17 cellular contexts compared by ENCODE assay signal in genomic region chr3:190534386-190534785, GRCh38. TPM values are rescaled to one million over a fixed set of nuclear protein-coding genes. Genes with fewer than 3 reads are reported as not detected.
A peak's percentile ranks its signal among the peaks of the same experiment; 100 is the strongest.
DNase-seq lines count a peak whose midpoint lies in the region; ATAC-seq and TF ChIP-seq lines count a peak whose summit lies in the region.
"Had no signal": no experiment of that assay in that cellular context is flagged by ENCODE, and none has a peak within 500 bp of the region (broad histone marks: within the 10 kb centered on the region; RNA-seq: fewer than 3 reads in every experiment).

No MANE protein-coding gene starts in this region.

- ATAC-seq in activated T-cell treated with anti-CD3 and anti-CD28 coated beads, Interleukin-2, amount 50 U/mL, for 72 hours (replicated peaks in 1 of 2) = no peak
- ATAC-seq: CD8-positive, alpha-beta T cell had no signal

- H3K27ac Mint-ChIP-seq in activated T-cell treated with anti-CD3 and anti-CD28 coated beads, Interleukin-2, amount 50 U/mL, for 72 hours = peak overlapping the region; percentile 64
- no peak overlapping the region for H3K27ac Mint-ChIP-seq in activated T-cell treated with anti-CD3 and anti-CD28 coated beads, Interleukin-2, amount 50 U/mL, for 24 hours
- H3K27ac Mint-ChIP-seq in mesothelial cell of epicardium = peak overlapping the region; percentile 83
- H3K27ac Mint-ChIP-seq in T-helper 2 cell treated with Interferon-gamma antibody and Interleukin-4, amounts not matched to agents 5 μg/mL and 100 μg/mL, for 36 hours = no peak overlapping the region
- H3K27ac Mint-ChIP-seq: CD8-positive, alpha-beta T cell; immature natural killer cell had no signal

- H3K4me1 ChIP-seq in breast epithelium (no peaks in the 10 kb centered on the region), vagina (peaks cover 54% of the 10 kb centered on the region)

- intact Hi-C loops in breast epithelium (cut with DNase I; ENCODE audit: low total_unique reads) = no loop called here
- intact Hi-C loops in vagina (cut with DNase I) = no loop called here

- peak overlapping the region; percentile 41 to 70 for H3K27ac ChIP-seq in breast epithelium
- peak overlapping the region; percentile 43 for H3K27ac ChIP-seq in vagina
- H3K27ac ChIP-seq: cardiac muscle cell had no signal

- H3K27me3 ChIP-seq in breast epithelium = no peaks in the 10 kb centered on the region
- H3K27me3 ChIP-seq in vagina = no peaks in the 10 kb centered on the region
- H3K27me3 ChIP-seq: cardiac muscle cell, stomach had no signal

- H3K4me1 Mint-ChIP-seq in activated T-cell treated with anti-CD3 and anti-CD28 coated beads, Interleukin-2, amount 50 U/mL, for 72 hours (ENCODE audit: low read depth) = peaks cover 37% of the 10 kb centered on the region
- H3K4me1 Mint-ChIP-seq in activated T-cell treated with anti-CD3 and anti-CD28 coated beads, Interleukin-2, amount 50 U/mL, for 24 hours (ENCODE audit: low read depth) = peaks cover 42% of the 10 kb centered on the region
- H3K4me1 Mint-ChIP-seq in mesothelial cell of epicardium = peaks cover 45% of the 10 kb centered on the region
- peaks cover 59% of the 10 kb centered on the region for H3K4me1 Mint-ChIP-seq in T-helper 2 cell treated with Interferon-gamma antibody and Interleukin-4, amounts not matched to agents 5 μg/mL and 100 μg/mL, for 36 hours (ENCODE audit: low read depth)

- H3K4me3 ChIP-seq in breast epithelium (no peak overlapping the region), vagina (no peak overlapping the region)
- H3K4me3 ChIP-seq: cardiac muscle cell, stomach had no signal

- DNase-seq in activated T-cell treated with anti-CD3 and anti-CD28 coated beads, Interleukin-2, amount 50 U/mL, for 72 hours = no peak
- DNase-seq in activated T-cell treated with anti-CD3 and anti-CD28 coated beads, Interleukin-2, amount 50 U/mL, for 24 hours = no peak
- no peak for DNase-seq in breast epithelium (ENCODE audit: low spot score in 2 of 2)
- DNase-seq in mesothelial cell of epicardium (ENCODE audit: low spot score in 2 of 2, unreplicated experiment in 2 of 2) = no peak
- no peak for DNase-seq in vagina (ENCODE audit: extremely low spot score in 2 of 2)
- DNase-seq in kidney tubule cell (ENCODE audit: low spot score) = no peak
- DNase-seq in kidney glomerular epithelial cell (lab: John Stamatoyannopoulos, UW) = no peak
- no peak for DNase-seq in T-helper 2 cell treated with Interferon-gamma antibody and Interleukin-4, amounts not matched to agents 5 μg/mL and 100 μg/mL, for 36 hours (ENCODE audit: low spot score)
- DNase-seq: activated CD8-positive, alpha-beta memory T cell treated with anti-CD3 and anti-CD28 coated beads for 24 hours; activated gamma-delta T cell treated with Interleukin-2 at 50 U/mL for 16 hours; CD8-positive, alpha-beta T cell; effector memory CD4-positive, alpha-beta T cell; immature natural killer cell; midbrain; small intestine; stomach had no signal

- TF ChIP-seq POLR2A in breast epithelium (IDR thresholded peaks at IDR 0.05) = no peak
- TF ChIP-seq POLR2A in vagina (IDR thresholded peaks at IDR 0.05) = no peak

- no peak overlapping the region for H3K4me3 Mint-ChIP-seq in activated T-cell treated with anti-CD3 and anti-CD28 coated beads, Interleukin-2, amount 50 U/mL, for 72 hours
- no peak overlapping the region for H3K4me3 Mint-ChIP-seq in activated T-cell treated with anti-CD3 and anti-CD28 coated beads, Interleukin-2, amount 50 U/mL, for 24 hours
- H3K4me3 Mint-ChIP-seq in mesothelial cell of epicardium = no peak overlapping the region
- H3K4me3 Mint-ChIP-seq in T-helper 2 cell treated with Interferon-gamma antibody and Interleukin-4, amounts not matched to agents 5 μg/mL and 100 μg/mL, for 36 hours = no peak overlapping the region
- H3K4me3 Mint-ChIP-seq: CD8-positive, alpha-beta T cell; immature natural killer cell had no signal

- H3K9me3 ChIP-seq in breast epithelium (no peaks in the 10 kb centered on the region), vagina (no peaks in the 10 kb centered on the region)
- H3K9me3 ChIP-seq: stomach had no signal

- TF ChIP-seq CTCF in breast epithelium (IDR thresholded peaks at IDR 0.05) (no peak), mesothelial cell of epicardium (IDR thresholded peaks at IDR 0.05; ENCODE audit: unreplicated experiment) (no peak), vagina (IDR thresholded peaks at IDR 0.05) (no peak)

- peaks cover 0 to 6% of the 10 kb centered on the region in 2 donors for H3K36me3 Mint-ChIP-seq in activated T-cell treated with anti-CD3 and anti-CD28 coated beads, Interleukin-2, amount 50 U/mL, for 72 hours (ENCODE audit: insufficient read depth in 2 of 2)
- peaks cover 34% of the 10 kb centered on the region for H3K36me3 Mint-ChIP-seq in activated T-cell treated with anti-CD3 and anti-CD28 coated beads, Interleukin-2, amount 50 U/mL, for 24 hours (ENCODE audit: low read depth)
- H3K36me3 Mint-ChIP-seq in mesothelial cell of epicardium = no peaks in the 10 kb centered on the region
- peaks cover 28% of the 10 kb centered on the region for H3K36me3 Mint-ChIP-seq in T-helper 2 cell treated with Interferon-gamma antibody and Interleukin-4, amounts not matched to agents 5 μg/mL and 100 μg/mL, for 36 hours (ENCODE audit: low read depth)

- no peaks in the 10 kb centered on the region for H3K36me3 ChIP-seq in breast epithelium
- no peaks in the 10 kb centered on the region for H3K36me3 ChIP-seq in vagina
- H3K36me3 ChIP-seq: cardiac muscle cell, stomach had no signal

- H3K9me3 Mint-ChIP-seq in activated T-cell treated with anti-CD3 and anti-CD28 coated beads, Interleukin-2, amount 50 U/mL, for 72 hours = peaks cover 0 to 3% of the 10 kb centered on the region in 2 donors
- H3K9me3 Mint-ChIP-seq in activated T-cell treated with anti-CD3 and anti-CD28 coated beads, Interleukin-2, amount 50 U/mL, for 24 hours = no peaks in the 10 kb centered on the region
- no peaks in the 10 kb centered on the region for H3K9me3 Mint-ChIP-seq in mesothelial cell of epicardium
- H3K9me3 Mint-ChIP-seq in T-helper 2 cell treated with Interferon-gamma antibody and Interleukin-4, amounts not matched to agents 5 μg/mL and 100 μg/mL, for 36 hours = no peaks in the 10 kb centered on the region
- H3K9me3 Mint-ChIP-seq: CD8-positive, alpha-beta T cell; immature natural killer cell had no signal

- no peaks in the 10 kb centered on the region for H3K27me3 Mint-ChIP-seq in activated T-cell treated with anti-CD3 and anti-CD28 coated beads, Interleukin-2, amount 50 U/mL, for 72 hours (ENCODE audit: low read depth)
- no peaks in the 10 kb centered on the region for H3K27me3 Mint-ChIP-seq in activated T-cell treated with anti-CD3 and anti-CD28 coated beads, Interleukin-2, amount 50 U/mL, for 24 hours
- H3K27me3 Mint-ChIP-seq in mesothelial cell of epicardium (ENCODE audit: low read depth) = no peaks in the 10 kb centered on the region
- H3K27me3 Mint-ChIP-seq in T-helper 2 cell treated with Interferon-gamma antibody and Interleukin-4, amounts not matched to agents 5 μg/mL and 100 μg/mL, for 36 hours (ENCODE audit: low read depth) = no peaks in the 10 kb centered on the region

RNA-seq across cellular contexts. Expression of gene IL1RAP, which starts 20.5 kb away (rescaled TPM):
- total RNA-seq in activated T-cell treated with anti-CD3 and anti-CD28 coated beads, Interleukin-2, amount 50 U/mL, for 72 hours = 10 to 100 TPM; 14.1 to 20.3 TPM
- total RNA-seq in breast epithelium (10 to 100 TPM; 11.8 to 15.4 (median 13.1) TPM), mesothelial cell of epicardium (13.9 to 15.5 TPM (median 15.0 TPM) in 3 replicates), vagina (26.0 TPM)

Comparison
In these comparisons a context has a peak if more than half of its experiments do, and no peak if none do; other contexts are left out.
1. H3K27ac Mint-ChIP-seq: peak in activated T-cell treated with anti-CD3 and anti-CD28 coated beads, Interleukin-2, amount 50 U/mL, for 72 hours (single experiment) and mesothelial cell of epicardium (single experiment); none in activated T-cell treated with anti-CD3 and anti-CD28 coated beads, Interleukin-2, amount 50 U/mL, for 24 hours (single experiment) and T-helper 2 cell treated with Interferon-gamma antibody and Interleukin-4, amounts not matched to agents 5 μg/mL and 100 μg/mL, for 36 hours (single experiment).